10 cellular contexts compared by ENCODE assay signal in genomic region chr6:119138906-119139541, GRCh38.
A peak's percentile ranks its signal among the peaks of the same experiment; 100 is the strongest.
DNase-seq lines count a peak whose midpoint lies in the region; ATAC-seq lines count a peak whose summit lies in the region.
"Had no signal": no experiment of that assay in that cellular context is flagged by ENCODE, and none has a peak within 500 bp of the region (broad histone marks: within the 10 kb centered on the region; RNA-seq: fewer than 3 reads in every experiment).

No MANE protein-coding gene starts in this region.

- DNase-seq in activated CD4-positive, alpha-beta T cell treated with anti-CD3 and anti-CD28 coated beads for 36 hours = no peak
- no peak for DNase-seq in activated CD4-positive, alpha-beta T cell treated with anti-CD3 and anti-CD28 coated beads, Interleukin-2, amount 10 ng/mL, durations not matched to agents 7 days and 5 days
- DNase-seq in activated T-helper 2 cell treated with anti-CD3 and anti-CD28 coated beads, Interferon-gamma antibody, Interleukin-2, Interleukin-4, amounts not matched to agents 10 μg/mL and 5 μg/mL and 100 μg/mL, durations not matched to agents 14 hours and 24 hours and 36 hours (ENCODE audit: low spot score) = no peak
- DNase-seq in stimulated activated naive CD8-positive, alpha-beta T cell treated with anti-CD3 and anti-CD28 coated beads, Interleukin-15, Interleukin-2, amounts not matched to agents 100 U/mL and 50 U/mL, for 24 hours = no peak
- no peak for DNase-seq in DMS114 treated with DMSO at 0.1 percent for 48 hours (lab: John Stamatoyannopoulos, UW; ENCODE audit: unreplicated experiment)
- no peak for DNase-seq in amygdala (lab: John Stamatoyannopoulos, UW)
- DNase-seq in central memory CD4-positive, alpha-beta T cell = no peak
- DNase-seq: activated naive CD4-positive, alpha-beta T cell treated with Interleukin-2 at 50 U/mL for 16 hours had no signal

- H3K4me1 Mint-ChIP-seq in activated CD4-positive, alpha-beta T cell treated with anti-CD3 and anti-CD28 coated beads for 36 hours = no peaks in the 10 kb centered on the region
- peaks cover 8% of the 10 kb centered on the region for H3K4me1 Mint-ChIP-seq in activated CD4-positive, alpha-beta T cell treated with anti-CD3 and anti-CD28 coated beads, Interleukin-2, amount 10 ng/mL, durations not matched to agents 7 days and 5 days
- peaks cover 28% of the 10 kb centered on the region for H3K4me1 Mint-ChIP-seq in activated T-helper 2 cell treated with anti-CD3 and anti-CD28 coated beads, Interferon-gamma antibody, Interleukin-2, Interleukin-4, amounts not matched to agents 10 μg/mL and 5 μg/mL and 100 μg/mL, durations not matched to agents 14 hours and 24 hours and 36 hours (ENCODE audit: low read depth)
- H3K4me1 Mint-ChIP-seq: memory B cell had no signal

- H3K9me3 Mint-ChIP-seq in activated CD4-positive, alpha-beta T cell treated with anti-CD3 and anti-CD28 coated beads for 36 hours (ENCODE audit: low read depth) = no peaks in the 10 kb centered on the region
- H3K9me3 Mint-ChIP-seq in activated CD4-positive, alpha-beta T cell treated with anti-CD3 and anti-CD28 coated beads, Interleukin-2, amount 10 ng/mL, durations not matched to agents 7 days and 5 days = no peaks in the 10 kb centered on the region
- H3K9me3 Mint-ChIP-seq in activated T-helper 2 cell treated with anti-CD3 and anti-CD28 coated beads, Interferon-gamma antibody, Interleukin-2, Interleukin-4, amounts not matched to agents 10 μg/mL and 5 μg/mL and 100 μg/mL, durations not matched to agents 14 hours and 24 hours and 36 hours = peaks cover 3% of the 10 kb centered on the region
- H3K9me3 Mint-ChIP-seq: memory B cell had no signal

- POLR2A ChIA-PET in activated CD4-positive, alpha-beta T cell treated with anti-CD3 and anti-CD28 coated beads for 36 hours (lab: Charles Lee) = no interaction called here
- POLR2A ChIA-PET in activated CD4-positive, alpha-beta T cell treated with anti-CD3 and anti-CD28 coated beads, Interleukin-2, amount 10 ng/mL, durations not matched to agents 7 days and 5 days (lab: Charles Lee) = no interaction called here

- CTCF ChIA-PET in activated CD4-positive, alpha-beta T cell treated with anti-CD3 and anti-CD28 coated beads for 36 hours (lab: Charles Lee) = interaction anchor here (0.7 to 1.7 kb wide), 2 partner anchors 9 to 10 kb away, joined by 3 to 11 read pairs; no protein-coding TSS in a partner anchor
- CTCF ChIA-PET in activated CD4-positive, alpha-beta T cell treated with anti-CD3 and anti-CD28 coated beads, Interleukin-2, amount 10 ng/mL, durations not matched to agents 7 days and 5 days (lab: Charles Lee) = interaction anchor here (0.8 to 3.2 kb wide), 5 partner anchors 10 to 209 kb away, joined by 3 to 14 read pairs (median 5); no protein-coding TSS in a partner anchor

- no peak overlapping the region for H3K27ac Mint-ChIP-seq in activated CD4-positive, alpha-beta T cell treated with anti-CD3 and anti-CD28 coated beads for 36 hours
- H3K27ac Mint-ChIP-seq in activated CD4-positive, alpha-beta T cell treated with anti-CD3 and anti-CD28 coated beads, Interleukin-2, amount 10 ng/mL, durations not matched to agents 7 days and 5 days = no peak overlapping the region
- peak overlapping the region; percentile 25 for H3K27ac Mint-ChIP-seq in activated T-helper 2 cell treated with anti-CD3 and anti-CD28 coated beads, Interferon-gamma antibody, Interleukin-2, Interleukin-4, amounts not matched to agents 10 μg/mL and 5 μg/mL and 100 μg/mL, durations not matched to agents 14 hours and 24 hours and 36 hours
- H3K27ac Mint-ChIP-seq: memory B cell had no signal

- H3K36me3 Mint-ChIP-seq in activated CD4-positive, alpha-beta T cell treated with anti-CD3 and anti-CD28 coated beads for 36 hours (ENCODE audit: low read depth) = no peaks in the 10 kb centered on the region
- no peaks in the 10 kb centered on the region for H3K36me3 Mint-ChIP-seq in activated CD4-positive, alpha-beta T cell treated with anti-CD3 and anti-CD28 coated beads, Interleukin-2, amount 10 ng/mL, durations not matched to agents 7 days and 5 days (ENCODE audit: low read depth)
- H3K36me3 Mint-ChIP-seq in activated T-helper 2 cell treated with anti-CD3 and anti-CD28 coated beads, Interferon-gamma antibody, Interleukin-2, Interleukin-4, amounts not matched to agents 10 μg/mL and 5 μg/mL and 100 μg/mL, durations not matched to agents 14 hours and 24 hours and 36 hours (ENCODE audit: low read depth) = no peaks in the 10 kb centered on the region
- H3K36me3 Mint-ChIP-seq: memory B cell had no signal

- H3K4me3 Mint-ChIP-seq in activated CD4-positive, alpha-beta T cell treated with anti-CD3 and anti-CD28 coated beads for 36 hours = no peak overlapping the region
- no peak overlapping the region for H3K4me3 Mint-ChIP-seq in activated CD4-positive, alpha-beta T cell treated with anti-CD3 and anti-CD28 coated beads, Interleukin-2, amount 10 ng/mL, durations not matched to agents 7 days and 5 days
- H3K4me3 Mint-ChIP-seq in activated T-helper 2 cell treated with anti-CD3 and anti-CD28 coated beads, Interferon-gamma antibody, Interleukin-2, Interleukin-4, amounts not matched to agents 10 μg/mL and 5 μg/mL and 100 μg/mL, durations not matched to agents 14 hours and 24 hours and 36 hours (ENCODE audit: low read depth) = no peak overlapping the region
- H3K4me3 Mint-ChIP-seq: memory B cell had no signal

- intact Hi-C loops in activated CD4-positive, alpha-beta T cell treated with anti-CD3 and anti-CD28 coated beads for 36 hours (cut with DNase I, micrococcal nuclease) = no loop called here
- intact Hi-C loops in activated T-helper 2 cell treated with anti-CD3 and anti-CD28 coated beads, Interferon-gamma antibody, Interleukin-2, Interleukin-4, amounts not matched to agents 10 μg/mL and 5 μg/mL and 100 μg/mL, durations not matched to agents 14 hours and 24 hours and 36 hours (cut with micrococcal nuclease) = no loop called here

- H3K27me3 Mint-ChIP-seq in activated CD4-positive, alpha-beta T cell treated with anti-CD3 and anti-CD28 coated beads for 36 hours = no peaks in the 10 kb centered on the region
- peaks cover 2% of the 10 kb centered on the region for H3K27me3 Mint-ChIP-seq in activated CD4-positive, alpha-beta T cell treated with anti-CD3 and anti-CD28 coated beads, Interleukin-2, amount 10 ng/mL, durations not matched to agents 7 days and 5 days
- peaks cover 2% of the 10 kb centered on the region for H3K27me3 Mint-ChIP-seq in activated T-helper 2 cell treated with anti-CD3 and anti-CD28 coated beads, Interferon-gamma antibody, Interleukin-2, Interleukin-4, amounts not matched to agents 10 μg/mL and 5 μg/mL and 100 μg/mL, durations not matched to agents 14 hours and 24 hours and 36 hours (ENCODE audit: low read depth)

- ATAC-seq in activated CD4-positive, alpha-beta T cell treated with anti-CD3 and anti-CD28 coated beads for 36 hours = peak; percentile 47
- peak; percentile 90 for ATAC-seq in HG03066 (IDR thresholded peaks at IDR 0.05; ENCODE audit: low read depth, unreplicated experiment)
- peak; percentile 74 for ATAC-seq in stimulated activated naive CD8-positive, alpha-beta T cell treated with anti-CD3 and anti-CD28 coated beads, Interleukin-15, Interleukin-2, amounts not matched to agents 100 U/mL and 50 U/mL, for 24 hours
